Comparison of ENCODE assay signal across 13 cellular contexts in genomic region chr1:243837907-243838546, GRCh38. TPM values are rescaled to one million over a fixed set of nuclear protein-coding genes. Genes with fewer than 3 reads are reported as not detected.
DNase-seq lines count a peak whose midpoint lies in the region; ATAC-seq lines count a peak whose summit lies in the region.
"Had no signal": no experiment of that assay in that cellular context is flagged by ENCODE, and none has a peak within 500 bp of the region (broad histone marks: within the 10 kb centered on the region; RNA-seq: fewer than 3 reads in every experiment).

No MANE protein-coding gene starts in this region.

- H3K4me1 Mint-ChIP-seq in activated T-cell treated with anti-CD3 and anti-CD28 coated beads, Interleukin-2, amount 50 U/mL, for 24 hours (ENCODE audit: low read depth), result peaks cover 53% of the 10 kb centered on the region
- peaks cover 22% of the 10 kb centered on the region for H3K4me1 Mint-ChIP-seq in T-helper 17 cell
- peaks cover 24% of the 10 kb centered on the region for H3K4me1 Mint-ChIP-seq in stimulated activated memory B cell treated with anti-CD40 and anti-IgM and Interleukin-4, amounts not matched to agents 10 μg/mL and 1 μg/mL and 100 μg/mL, for 72 hours

- peaks cover 50% of the 10 kb centered on the region for H3K36me3 Mint-ChIP-seq in activated T-cell treated with anti-CD3 and anti-CD28 coated beads, Interleukin-2, amount 50 U/mL, for 24 hours (ENCODE audit: low read depth)
- peaks cover 2% of the 10 kb centered on the region for H3K36me3 Mint-ChIP-seq in T-helper 17 cell (ENCODE audit: low read depth)
- H3K36me3 Mint-ChIP-seq in stimulated activated memory B cell treated with anti-CD40 and anti-IgM and Interleukin-4, amounts not matched to agents 10 μg/mL and 1 μg/mL and 100 μg/mL, for 72 hours, result peaks cover 55% of the 10 kb centered on the region

- no peaks in the 10 kb centered on the region for H3K9me3 ChIP-seq in T-helper 17 cell (ENCODE audit: control insufficient read depth, low read length, poor library complexity, severe bottlenecking)
- H3K9me3 ChIP-seq: pancreas had no signal

- DNase-seq in activated T-cell treated with anti-CD3 and anti-CD28 coated beads, Interleukin-2, amount 50 U/mL, for 24 hours, result no peak
- DNase-seq in activated T-cell treated with anti-CD3 and anti-CD28 coated beads, Interleukin-2, amount 50 U/mL, for 1 hour, result no peak
- no peak for DNase-seq in T-helper 17 cell
- no peak for DNase-seq in glomerular visceral epithelial cell (ENCODE audit: extremely low spot score)
- DNase-seq in stimulated activated naive CD4-positive, alpha-beta T cell treated with Interleukin-2 at 50 U/mL for 16 hours (lab: John Stamatoyannopoulos, UW), result no peak
- no peak for DNase-seq in stimulated activated CD4-positive, alpha-beta T cell treated with anti-CD3 and anti-CD28 coated beads, Interleukin-12 subunit alpha, Interleukin-12 subunit beta, amount 100 ng/mL, for 4 hours
- DNase-seq: ACHN; activated CD4-positive, CD25-positive, alpha-beta regulatory T cell treated with anti-CD3 and anti-CD28 coated beads, Interleukin-2, amount 50 U/mL, for 72 hours; NCI-H2107; pancreas; stimulated activated CD4-positive, alpha-beta T cell treated with anti-CD3 and anti-CD28 coated beads, Interleukin-4, amount 100 ng/mL, for 24 hours had no signal

- ATAC-seq in HG02884 (IDR thresholded peaks at IDR 0.05; ENCODE audit: unreplicated experiment), result peak; percentile 94
- peak; percentile 91 for ATAC-seq in T-helper 17 cell
- ATAC-seq in stimulated activated memory B cell treated with anti-CD40 and anti-IgM and Interleukin-4, amounts not matched to agents 10 μg/mL and 1 μg/mL and 100 μg/mL, for 72 hours, result peak; percentile 70
- ATAC-seq: pancreas had no signal

- peak overlapping the region; percentile 88 for H3K27ac Mint-ChIP-seq in activated T-cell treated with anti-CD3 and anti-CD28 coated beads, Interleukin-2, amount 50 U/mL, for 24 hours
- H3K27ac Mint-ChIP-seq in T-helper 17 cell, result peak overlapping the region; percentile 96
- H3K27ac Mint-ChIP-seq in stimulated activated memory B cell treated with anti-CD40 and anti-IgM and Interleukin-4, amounts not matched to agents 10 μg/mL and 1 μg/mL and 100 μg/mL, for 72 hours, result no peak overlapping the region

- peak overlapping the region; percentile 41 for H3K4me3 Mint-ChIP-seq in activated T-cell treated with anti-CD3 and anti-CD28 coated beads, Interleukin-2, amount 50 U/mL, for 24 hours
- H3K4me3 Mint-ChIP-seq in T-helper 17 cell, result peak overlapping the region; percentile 63
- H3K4me3 Mint-ChIP-seq in stimulated activated memory B cell treated with anti-CD40 and anti-IgM and Interleukin-4, amounts not matched to agents 10 μg/mL and 1 μg/mL and 100 μg/mL, for 72 hours, result no peak overlapping the region

- H3K27me3 Mint-ChIP-seq in activated T-cell treated with anti-CD3 and anti-CD28 coated beads, Interleukin-2, amount 50 U/mL, for 24 hours, result no peaks in the 10 kb centered on the region
- no peaks in the 10 kb centered on the region for H3K27me3 Mint-ChIP-seq in T-helper 17 cell
- H3K27me3 Mint-ChIP-seq in stimulated activated memory B cell treated with anti-CD40 and anti-IgM and Interleukin-4, amounts not matched to agents 10 μg/mL and 1 μg/mL and 100 μg/mL, for 72 hours, result no peaks in the 10 kb centered on the region

- peaks cover 16% of the 10 kb centered on the region for H3K9me3 Mint-ChIP-seq in activated T-cell treated with anti-CD3 and anti-CD28 coated beads, Interleukin-2, amount 50 U/mL, for 24 hours
- peaks cover 5% of the 10 kb centered on the region for H3K9me3 Mint-ChIP-seq in stimulated activated memory B cell treated with anti-CD40 and anti-IgM and Interleukin-4, amounts not matched to agents 10 μg/mL and 1 μg/mL and 100 μg/mL, for 72 hours

RNA-seq across cellular contexts. Expression of gene AKT3, which starts 12.0 kb away (rescaled TPM):
- total RNA-seq in T-helper 17 cell, result 100 to 1,000 TPM in 1 of 2 donors, 10 to 100 TPM in 1; 96.0 to 103 TPM
